12 cellular contexts compared by ENCODE assay signal in genomic region chr1:166197597-166197996, GRCh38. TPM values are rescaled to one million over a fixed set of nuclear protein-coding genes. Genes with fewer than 3 reads are reported as not detected.
"Had no signal": no experiment of that assay in that cellular context is flagged by ENCODE, and none has a peak within 500 bp of the region (broad histone marks: within the 10 kb centered on the region; RNA-seq: fewer than 3 reads in every experiment).

No MANE protein-coding gene starts in this region.

- H3K4me3 ChIP-seq: ascending aorta, skin epidermis, stomach, thoracic aorta had no signal

- H3K27me3 ChIP-seq: ascending aorta, stomach had no signal

- H3K27ac ChIP-seq: ascending aorta, skin epidermis, stomach, thoracic aorta had no signal

- H3K4me1 ChIP-seq: ascending aorta, stomach had no signal

- DNase-seq: activated CD4-positive, alpha-beta memory T cell treated with anti-CD3 and anti-CD28 coated beads for 36 hours; activated CD4-positive, alpha-beta T cell treated with anti-CD3 and anti-CD28 coated beads for 1 hour; activated naive CD8-positive, alpha-beta T cell treated with anti-CD3 and anti-CD28 coated beads, Interleukin-2, amount 10 ng/mL, durations not matched to agents 7 days and 5 days; cortex of kidney; effector CD8-positive, alpha-beta T cell; glutamatergic neuron; immature natural killer cell; stomach had no signal

- H3K36me3 ChIP-seq: ascending aorta, stomach, thoracic aorta had no signal

- ATAC-seq: left lobe of liver had no signal

- H3K9me3 ChIP-seq: ascending aorta, stomach, thoracic aorta had no signal

RNA-seq across cellular contexts. Expression of gene FAM78B, which starts 30.8 kb away (rescaled TPM):
- total RNA-seq: activated naive CD8-positive, alpha-beta T cell treated with anti-CD3 and anti-CD28 coated beads, Interleukin-2, amount 10 ng/mL, durations not matched to agents 7 days and 5 days; ascending aorta had no signal
